ENCODE assay signal across 17 cellular contexts in the genomic region with DNA sequence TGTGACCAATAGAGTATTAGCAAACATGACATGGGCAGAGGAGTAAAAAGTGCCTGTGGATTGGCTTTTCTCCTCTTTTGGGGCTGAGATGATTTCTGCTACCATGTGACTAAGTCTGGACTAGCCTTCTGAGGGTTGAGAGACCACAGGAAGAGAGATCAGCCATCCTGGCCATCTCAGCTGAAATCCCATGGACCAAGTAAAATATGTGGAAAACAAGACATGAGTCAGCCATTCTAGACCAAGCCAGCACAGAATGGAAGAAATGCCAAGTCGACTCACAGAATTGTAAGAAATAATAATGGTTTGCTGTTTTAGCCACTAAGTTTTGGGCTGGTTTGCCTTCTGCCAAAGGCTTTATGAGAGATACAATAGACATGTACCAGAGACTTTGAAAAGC.
DNase-seq lines count a peak whose midpoint lies in the region; ATAC-seq and TF ChIP-seq lines count a peak whose summit lies in the region.
"Had no signal": no experiment of that assay in that cellular context is flagged by ENCODE, and none has a peak within 500 bp of the region (broad histone marks: within the 10 kb centered on the region; RNA-seq: fewer than 3 reads in every experiment).

No MANE protein-coding gene starts in this region.

- no peaks in the 10 kb centered on the region for H3K27me3 ChIP-seq in body of pancreas
- no peaks in the 10 kb centered on the region for H3K27me3 ChIP-seq in gastroesophageal sphincter
- no peaks in the 10 kb centered on the region for H3K27me3 ChIP-seq in tibial artery
- H3K27me3 ChIP-seq: suprapubic skin had no signal

- H3K9me3 ChIP-seq in body of pancreas: no peaks in the 10 kb centered on the region
- no peaks in the 10 kb centered on the region for H3K9me3 ChIP-seq in gastroesophageal sphincter
- H3K9me3 ChIP-seq in tibial artery: no peaks in the 10 kb centered on the region
- H3K9me3 ChIP-seq: lower lobe of right lung, SK-N-SH, suprapubic skin had no signal

- H3K36me3 ChIP-seq in body of pancreas (replicated peaks in 1 of 2; ENCODE audit: insufficient read depth in 1 of 2, low read depth in 2 of 2) (no peaks in the 10 kb centered on the region), gastroesophageal sphincter (no peaks in the 10 kb centered on the region), tibial artery (no peaks in the 10 kb centered on the region)
- H3K36me3 ChIP-seq: lower lobe of right lung, suprapubic skin had no signal

- TF ChIP-seq EP300 in gastroesophageal sphincter (IDR thresholded peaks at IDR 0.05): no peak

- H3K4me1 ChIP-seq in body of pancreas (peaks cover 12% of the 10 kb centered on the region), gastroesophageal sphincter (no peaks in the 10 kb centered on the region), tibial artery (peaks cover 0 to 59% (median 24%) of the 10 kb centered on the region in 4 donors)
- H3K4me1 ChIP-seq: lower lobe of right lung, suprapubic skin had no signal

- no peak overlapping the region for H3K4me3 ChIP-seq in body of pancreas
- H3K4me3 ChIP-seq in gastroesophageal sphincter: no peak overlapping the region
- no peak overlapping the region for H3K4me3 ChIP-seq in tibial artery
- H3K4me3 ChIP-seq: lower lobe of right lung, suprapubic skin had no signal

- intact Hi-C loops in body of pancreas (cut with DNase I) (no loop called here), tibial artery (cut with DNase I; ENCODE audit: low total_unique reads) (no loop called here)

- ATAC-seq in body of pancreas (peak; percentile 21), gastroesophageal sphincter (peak; percentile 47), HG03469 (IDR thresholded peaks at IDR 0.05; ENCODE audit: unreplicated experiment) (no peak), SK-N-SH treated with all-trans-retinoic acid at 6 μM for 48 hours (no peak), GM19455 (IDR thresholded peaks at IDR 0.05; ENCODE audit: unreplicated experiment) (no peak)
- ATAC-seq: lower lobe of right lung, natural killer cell had no signal

- DNase-seq in HT1080 (ENCODE audit: low read depth): peak; percentile 63
- peak in 1 of 4 donors; percentile 15 for DNase-seq in body of pancreas
- DNase-seq in tibial artery: peak; percentile 63 to 66
- DNase-seq: activated CD4-positive, alpha-beta T cell treated with anti-CD3 and anti-CD28 coated beads, Interleukin-2, amount 50 U/mL, for 48 hours; activated T-cell treated with anti-CD3 and anti-CD28 coated beads, Interleukin-2, amount 50 U/mL, for 48 hours; CD4-positive, alpha-beta T cell; DND-41; lower lobe of right lung; natural killer cell; NCI-H146; NCI-H446 treated with DMSO at 0.1 percent for 48 hours; SK-N-SH had no signal

- TF ChIP-seq CTCF in body of pancreas (IDR thresholded peaks at IDR 0.05) (no peak), gastroesophageal sphincter (IDR thresholded peaks at IDR 0.05) (no peak), tibial artery (IDR thresholded peaks at IDR 0.05) (no peak)

- no peak overlapping the region for H3K27ac ChIP-seq in body of pancreas
- no peak overlapping the region for H3K27ac ChIP-seq in gastroesophageal sphincter
- H3K27ac ChIP-seq in tibial artery: peak overlapping the region; percentile 63 to 64
- H3K27ac ChIP-seq: lower lobe of right lung, suprapubic skin had no signal

- no peak for TF ChIP-seq POLR2A in body of pancreas (IDR thresholded peaks at IDR 0.05)
- TF ChIP-seq POLR2A in gastroesophageal sphincter (IDR thresholded peaks at IDR 0.05): no peak

- WGBS in body of pancreas, 2 donors: 84 to 90% methylated on average over 1 of the region's 1 CpG
- WGBS in gastroesophageal sphincter (ENCODE audit: low coverage in 1 of 2), 2 donors: 33 to 80% methylated on average over 1 of the region's 1 CpG

TF ChIP-seq in SK-N-SH treated with all-trans-retinoic acid at 6 μM for 48 hours, 23 proteins besides CTCF, POLR2A, EP300 and RAD21:
- TF ChIP-seq CSDC2 (CRISPR knock-in tag; IDR thresholded peaks at IDR 0.05) (no peak), GLIS3 (CRISPR knock-in tag; IDR thresholded peaks at IDR 0.05) (no peak), ZFP3 (CRISPR knock-in tag; IDR thresholded peaks at IDR 0.05) (no peak), ZNF70 (CRISPR knock-in tag; IDR thresholded peaks at IDR 0.05) (no peak), ESRRG (CRISPR knock-in tag; IDR thresholded peaks at IDR 0.05) (no peak), ZC3H10 (CRISPR knock-in tag; IDR thresholded peaks at IDR 0.05) (no peak), BACH2 (CRISPR knock-in tag; IDR thresholded peaks at IDR 0.05; ENCODE audit: borderline replicate concordance) (no peak)
- TF ChIP-seq, protein P1, sequence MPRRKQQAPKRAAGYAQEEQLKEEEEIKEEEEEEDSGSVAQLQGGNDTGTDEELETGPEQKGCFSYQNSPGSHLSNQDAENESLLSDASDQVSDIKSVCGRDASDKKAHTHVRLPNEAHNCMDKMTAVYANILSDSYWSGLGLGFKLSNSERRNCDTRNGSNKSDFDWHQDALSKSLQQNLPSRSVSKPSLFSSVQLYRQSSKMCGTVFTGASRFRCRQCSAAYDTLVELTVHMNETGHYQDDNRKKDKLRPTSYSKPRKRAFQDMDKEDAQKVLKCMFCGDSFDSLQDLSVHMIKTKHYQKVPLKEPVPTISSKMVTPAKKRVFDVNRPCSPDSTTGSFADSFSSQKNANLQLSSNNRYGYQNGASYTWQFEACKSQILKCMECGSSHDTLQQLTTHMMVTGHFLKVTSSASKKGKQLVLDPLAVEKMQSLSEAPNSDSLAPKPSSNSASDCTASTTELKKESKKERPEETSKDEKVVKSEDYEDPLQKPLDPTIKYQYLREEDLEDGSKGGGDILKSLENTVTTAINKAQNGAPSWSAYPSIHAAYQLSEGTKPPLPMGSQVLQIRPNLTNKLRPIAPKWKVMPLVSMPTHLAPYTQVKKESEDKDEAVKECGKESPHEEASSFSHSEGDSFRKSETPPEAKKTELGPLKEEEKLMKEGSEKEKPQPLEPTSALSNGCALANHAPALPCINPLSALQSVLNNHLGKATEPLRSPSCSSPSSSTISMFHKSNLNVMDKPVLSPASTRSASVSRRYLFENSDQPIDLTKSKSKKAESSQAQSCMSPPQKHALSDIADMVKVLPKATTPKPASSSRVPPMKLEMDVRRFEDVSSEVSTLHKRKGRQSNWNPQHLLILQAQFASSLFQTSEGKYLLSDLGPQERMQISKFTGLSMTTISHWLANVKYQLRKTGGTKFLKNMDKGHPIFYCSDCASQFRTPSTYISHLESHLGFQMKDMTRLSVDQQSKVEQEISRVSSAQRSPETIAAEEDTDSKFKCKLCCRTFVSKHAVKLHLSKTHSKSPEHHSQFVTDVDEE (CRISPR knock-in tag; IDR thresholded peaks at IDR 0.05): no peak
- TF ChIP-seq, protein P2, sequence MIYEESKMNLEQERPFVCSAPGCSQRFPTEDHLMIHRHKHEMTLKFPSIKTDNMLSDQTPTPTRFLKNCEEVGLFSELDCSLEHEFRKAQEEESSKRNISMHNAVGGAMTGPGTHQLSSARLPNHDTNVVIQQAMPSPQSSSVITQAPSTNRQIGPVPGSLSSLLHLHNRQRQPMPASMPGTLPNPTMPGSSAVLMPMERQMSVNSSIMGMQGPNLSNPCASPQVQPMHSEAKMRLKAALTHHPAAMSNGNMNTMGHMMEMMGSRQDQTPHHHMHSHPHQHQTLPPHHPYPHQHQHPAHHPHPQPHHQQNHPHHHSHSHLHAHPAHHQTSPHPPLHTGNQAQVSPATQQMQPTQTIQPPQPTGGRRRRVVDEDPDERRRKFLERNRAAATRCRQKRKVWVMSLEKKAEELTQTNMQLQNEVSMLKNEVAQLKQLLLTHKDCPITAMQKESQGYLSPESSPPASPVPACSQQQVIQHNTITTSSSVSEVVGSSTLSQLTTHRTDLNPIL (CRISPR knock-in tag; IDR thresholded peaks at IDR 0.05; ENCODE audit: low read depth): no peak
- TF ChIP-seq, protein P3, sequence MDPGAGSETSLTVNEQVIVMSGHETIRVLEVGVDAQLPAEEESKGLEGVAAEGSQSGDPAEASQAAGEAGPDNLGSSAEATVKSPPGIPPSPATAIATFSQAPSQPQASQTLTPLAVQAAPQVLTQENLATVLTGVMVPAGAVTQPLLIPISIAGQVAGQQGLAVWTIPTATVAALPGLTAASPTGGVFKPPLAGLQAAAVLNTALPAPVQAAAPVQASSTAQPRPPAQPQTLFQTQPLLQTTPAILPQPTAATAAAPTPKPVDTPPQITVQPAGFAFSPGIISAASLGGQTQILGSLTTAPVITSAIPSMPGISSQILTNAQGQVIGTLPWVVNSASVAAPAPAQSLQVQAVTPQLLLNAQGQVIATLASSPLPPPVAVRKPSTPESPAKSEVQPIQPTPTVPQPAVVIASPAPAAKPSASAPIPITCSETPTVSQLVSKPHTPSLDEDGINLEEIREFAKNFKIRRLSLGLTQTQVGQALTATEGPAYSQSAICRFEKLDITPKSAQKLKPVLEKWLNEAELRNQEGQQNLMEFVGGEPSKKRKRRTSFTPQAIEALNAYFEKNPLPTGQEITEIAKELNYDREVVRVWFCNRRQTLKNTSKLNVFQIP (CRISPR knock-in tag; IDR thresholded peaks at IDR 0.05; ENCODE audit: borderline replicate concordance, low read depth): no peak

Comparison
In these comparisons a context has a peak if more than half of its experiments do, and no peak if none do; other contexts are left out.
1. ATAC-seq: peak in body of pancreas (single experiment) and gastroesophageal sphincter (single experiment); none in HG03469 (single experiment), SK-N-SH treated with all-trans-retinoic acid at 6 μM for 48 hours (single experiment) and GM19455 (single experiment).
2. H3K27ac ChIP-seq: peak in tibial artery (2 of 2); none in body of pancreas (0 of 4) and gastroesophageal sphincter (0 of 4).